In the genomic region with DNA sequence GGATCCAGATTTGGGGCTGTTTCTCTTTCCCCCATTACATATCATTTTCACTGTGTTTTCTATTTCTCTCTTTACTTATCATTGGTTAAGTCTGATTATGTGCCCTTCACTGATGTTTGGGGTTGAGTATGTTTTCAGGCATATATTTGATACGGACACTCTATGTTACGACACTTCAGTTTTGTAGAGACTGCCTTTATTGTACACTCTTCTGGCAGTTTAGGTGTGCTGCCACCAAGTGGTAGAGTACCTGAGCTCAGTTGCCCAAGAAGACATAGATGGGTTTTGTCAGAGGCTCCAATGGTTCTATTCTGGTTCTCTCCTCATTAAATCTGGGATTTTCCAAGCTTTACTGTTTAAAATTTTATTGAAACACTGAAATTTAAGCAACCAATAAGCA, we compare ENCODE assay signal across 9 cellular contexts.
DNase-seq lines count a peak whose midpoint lies in the region; ATAC-seq and TF ChIP-seq lines count a peak whose summit lies in the region.
"Had no signal": no experiment of that assay in that cellular context is flagged by ENCODE, and none has a peak within 500 bp of the region (broad histone marks: within the 10 kb centered on the region; RNA-seq: fewer than 3 reads in every experiment).

No MANE protein-coding gene starts in this region.

- H3K4me1 Mint-ChIP-seq in HFFc6 (ENCODE audit: low read depth), result peaks cover 28% of the 10 kb centered on the region

- TF ChIP-seq CTCF in HFFc6 (IDR thresholded peaks at IDR 0.05), result peak; percentile 72

- no peak overlapping the region for H3K4me3 Mint-ChIP-seq in HFFc6

- H3K27ac Mint-ChIP-seq in HFFc6, result no peak overlapping the region; the same call in 1 of the 2 replicates
- H3K27ac Mint-ChIP-seq: activated T-helper 2 cell treated with anti-CD3 and anti-CD28 coated beads, Interferon-gamma antibody, Interleukin-2, Interleukin-4, amounts not matched to agents 10 μg/mL and 5 μg/mL and 100 μg/mL, durations not matched to agents 14 hours and 24 hours and 36 hours had no signal

- H3K9me3 Mint-ChIP-seq in HFFc6, result no peaks in the 10 kb centered on the region
- H3K9me3 Mint-ChIP-seq: activated T-helper 2 cell treated with anti-CD3 and anti-CD28 coated beads, Interferon-gamma antibody, Interleukin-2, Interleukin-4, amounts not matched to agents 10 μg/mL and 5 μg/mL and 100 μg/mL, durations not matched to agents 14 hours and 24 hours and 36 hours had no signal

- H3K36me3 Mint-ChIP-seq in HFFc6 (ENCODE audit: low read depth), result no peaks in the 10 kb centered on the region

- DNase-seq in AML-193 (lab: John Stamatoyannopoulos, UW) (peak; percentile 9 to 14), HFFc6 (no peak), RKO (ENCODE audit: low spot score) (peak; percentile 46), iPS-NIHi11 (ENCODE audit: low spot score) (peak; percentile 46)
- DNase-seq in effector CD4-positive, alpha-beta T cell, result no peak

- peaks cover 7% of the 10 kb centered on the region for H3K27me3 Mint-ChIP-seq in HFFc6 (ENCODE audit: insufficient read depth)

- ATAC-seq in GM18861 (IDR thresholded peaks at IDR 0.05; ENCODE audit: unreplicated experiment), result no peak
- ATAC-seq in GM19035 (IDR thresholded peaks at IDR 0.05; ENCODE audit: unreplicated experiment), result no peak
- ATAC-seq in HG02759 (IDR thresholded peaks at IDR 0.05; ENCODE audit: unreplicated experiment), result no peak

Comparison
In these comparisons a context has a peak if more than half of its experiments do, and no peak if none do; other contexts are left out.
1. DNase-seq: peak in AML-193 (2 of 2), RKO (single experiment) and iPS-NIHi11 (single experiment); none in HFFc6 (single experiment) and effector CD4-positive, alpha-beta T cell (single experiment).